Comparison of ENCODE assay signal across 1 cellular context in genomic region chr11:86799680-86800075, GRCh38.
TF ChIP-seq lines count a peak whose summit lies in the region.

No MANE protein-coding gene starts in this region.

TF ChIP-seq in H1, 55 proteins besides CTCF, POLR2A, EP300 and RAD21 (continued from another document):
- no peak for TF ChIP-seq CHD7 (IDR thresholded peaks at IDR 0.05; ENCODE audit: insufficient replicate concordance, low read length)
- TF ChIP-seq EZH2 (IDR thresholded peaks at IDR 0.05; ENCODE audit: low read depth, low read length, severe bottlenecking), result peak; percentile 1
